ENCODE assay signal across 8 cellular contexts in the genomic region with DNA sequence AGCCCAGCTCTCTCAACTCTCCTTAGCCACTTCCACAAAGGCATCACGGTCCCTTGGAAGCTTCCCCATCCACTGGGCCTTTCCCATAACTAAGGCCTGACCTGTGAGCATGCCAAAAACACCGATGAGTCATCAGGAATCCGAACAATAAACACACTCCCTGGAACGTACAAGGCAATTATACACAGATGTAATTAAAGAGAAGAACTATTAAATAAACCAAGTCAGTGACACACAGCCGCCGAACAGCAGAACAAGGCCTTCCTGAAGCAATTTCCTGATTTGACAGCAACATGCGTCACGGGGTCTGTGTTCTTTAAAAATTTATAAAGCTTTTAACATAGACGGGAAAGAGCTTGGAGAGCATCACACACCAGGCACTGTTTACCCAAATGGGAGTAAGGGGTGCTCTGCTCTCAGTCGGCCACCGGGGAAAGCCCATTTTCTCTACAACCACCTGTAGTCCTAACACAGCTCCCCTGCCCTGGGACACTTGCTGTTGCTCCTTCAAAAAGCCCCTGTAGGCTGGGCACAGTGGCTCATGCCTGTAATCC. TPM values are rescaled to one million over a fixed set of nuclear protein-coding genes. Genes with fewer than 3 reads are reported as not detected.
DNase-seq lines count a peak whose midpoint lies in the region; ATAC-seq and TF ChIP-seq lines count a peak whose summit lies in the region.

No MANE protein-coding gene starts in this region.

- H3K9me3 ChIP-seq in PC-3 (ENCODE audit: low read length) = no peaks in the 10 kb centered on the region
- no peaks in the 10 kb centered on the region for H3K9me3 ChIP-seq in smooth muscle cell (replicated peaks; ENCODE audit: low read depth)

- no peaks in the 10 kb centered on the region for H3K9me2 ChIP-seq in PC-3 (replicated peaks; ENCODE audit: low read length)

- H3K4me1 ChIP-seq in PC-3 (ENCODE audit: insufficient read depth, low read length) = peaks cover 19% of the 10 kb centered on the region
- H3K4me1 ChIP-seq in smooth muscle cell (ENCODE audit: low read depth) = no peaks in the 10 kb centered on the region

- no peak overlapping the region for H2AFZ ChIP-seq in PC-3 (ENCODE audit: low read length)
- no peak overlapping the region for H2AFZ ChIP-seq in smooth muscle cell (ENCODE audit: low read depth)

- H3K4me3 ChIP-seq in PC-3 (ENCODE audit: low read length) = no peak overlapping the region
- no peak overlapping the region for H3K4me3 ChIP-seq in smooth muscle cell

- H3K36me3 ChIP-seq in PC-3 (ENCODE audit: low read depth, low read length) (no peaks in the 10 kb centered on the region), smooth muscle cell (ENCODE audit: low read depth) (no peaks in the 10 kb centered on the region)

- ATAC-seq in PC-3 (peak; percentile 78), HG03108 (IDR thresholded peaks at IDR 0.05; ENCODE audit: unreplicated experiment) (no peak), HG03565 (IDR thresholded peaks at IDR 0.05; ENCODE audit: unreplicated experiment) (no peak), HG02852 (IDR thresholded peaks at IDR 0.05; ENCODE audit: unreplicated experiment) (no peak)

- POLR2A ChIA-PET in PC-3 (lab: Charles Lee; ENCODE audit: unreplicated experiment) = interaction anchor here (0.5 kb wide), 1 partner anchor 71 kb away, joined by 3 read pairs; no protein-coding TSS in a partner anchor

- CTCF ChIA-PET in PC-3 (lab: Charles Lee) = interaction anchor here (0.7 to 1.8 kb wide), 3 partner anchors 8 to 33 kb away, joined by 3 to 6 read pairs (median 6); no protein-coding TSS in a partner anchor

- peak overlapping the region; percentile 67 for H3K9ac ChIP-seq in PC-3 (ENCODE audit: low read length)
- H3K9ac ChIP-seq in smooth muscle cell (ENCODE audit: low read depth) = no peak overlapping the region

- WGBS in smooth muscle cell (ENCODE audit: low lambda C conversion rate) = 66% methylated on average over 11 of the region's 11 CpGs

- no peaks in the 10 kb centered on the region for H4K20me1 ChIP-seq in PC-3 (ENCODE audit: low read length)
- peaks cover 3% of the 10 kb centered on the region for H4K20me1 ChIP-seq in smooth muscle cell (ENCODE audit: low read depth)

- BruUV-seq in PC-3 (replicated peaks; lab: Mats Ljungman, UMichigan) = no TSS peak

- peak overlapping the region; percentile 25; the same call in 1 of the 2 replicates for H3K4me2 ChIP-seq in PC-3 (ENCODE audit: low read length)
- no peak overlapping the region for H3K4me2 ChIP-seq in smooth muscle cell

- H3K27ac ChIP-seq in PC-3 (ENCODE audit: low read length) = peak overlapping the region; percentile 98
- no peak overlapping the region for H3K27ac ChIP-seq in smooth muscle cell (ENCODE audit: low read depth)

- intact Hi-C loops in PC-3 (cut with micrococcal nuclease) = loop anchor here (2.0 to 5.0 kb wide), 2 partner anchors 33 to 141 kb away; no protein-coding TSS in a partner anchor

- TF ChIP-seq CTCF in PC-3 (conservative IDR thresholded peaks at IDR 0.05; ENCODE audit: low read depth, low read length) = no peak
- no peak for TF ChIP-seq CTCF in smooth muscle cell (IDR thresholded peaks at IDR 0.05; ENCODE audit: borderline replicate concordance, insufficient read depth, poor library complexity, severe bottlenecking)

- no peaks in the 10 kb centered on the region for H3F3A ChIP-seq in PC-3 (ENCODE audit: low read length, unreplicated experiment)
- no peaks in the 10 kb centered on the region for H3F3A ChIP-seq in smooth muscle cell (ENCODE audit: low read depth)

- DNase-seq in DMS153 treated with DMSO at 0.1 percent for 48 hours (lab: John Stamatoyannopoulos, UW; ENCODE audit: unreplicated experiment) (peak; percentile 62), PC-3 (peak; percentile 94), fibroblast of peridontal ligament (ENCODE audit: extremely low read depth) (peak; percentile 98), pulmonary artery endothelial cell (ENCODE audit: low read depth, low spot score) (peak; percentile 97), smooth muscle cell (lab: John Stamatoyannopoulos, UW; ENCODE audit: unreplicated experiment) (no peak)

- no peaks in the 10 kb centered on the region for H3K79me2 ChIP-seq in PC-3 (ENCODE audit: low read length)
- H3K79me2 ChIP-seq in smooth muscle cell (ENCODE audit: low read depth) = no peaks in the 10 kb centered on the region

- no peaks in the 10 kb centered on the region for H3K27me3 ChIP-seq in PC-3 (ENCODE audit: low read length)
- no peaks in the 10 kb centered on the region for H3K27me3 ChIP-seq in smooth muscle cell (ENCODE audit: low read depth)

RNA-seq across cellular contexts. Expression of a gene that starts 29.4 kb away (rescaled TPM):
- total RNA-seq in PC-3 (2014; rRNA removed) = 8.6 and 13.5 TPM in 2 replicates
- total RNA-seq in pulmonary artery endothelial cell = 10.9 and 13.4 TPM in 2 replicates
- 17.2 and 23.3 TPM in 2 replicates for total RNA-seq in smooth muscle cell
- polyA plus RNA-seq in smooth muscle cell = 17.6 and 20.1 TPM in 2 replicates
